Comparison of ENCODE assay signal across 1 cellular context in genomic region chr1:22131875-22132486, GRCh38.
TF ChIP-seq lines count a peak whose summit lies in the region.

No MANE protein-coding gene starts in this region.

TF ChIP-seq in HEK293, 187 proteins besides CTCF, POLR2A, EP300 and RAD21 (continued from another document):
- TF ChIP-seq, protein P1, sequence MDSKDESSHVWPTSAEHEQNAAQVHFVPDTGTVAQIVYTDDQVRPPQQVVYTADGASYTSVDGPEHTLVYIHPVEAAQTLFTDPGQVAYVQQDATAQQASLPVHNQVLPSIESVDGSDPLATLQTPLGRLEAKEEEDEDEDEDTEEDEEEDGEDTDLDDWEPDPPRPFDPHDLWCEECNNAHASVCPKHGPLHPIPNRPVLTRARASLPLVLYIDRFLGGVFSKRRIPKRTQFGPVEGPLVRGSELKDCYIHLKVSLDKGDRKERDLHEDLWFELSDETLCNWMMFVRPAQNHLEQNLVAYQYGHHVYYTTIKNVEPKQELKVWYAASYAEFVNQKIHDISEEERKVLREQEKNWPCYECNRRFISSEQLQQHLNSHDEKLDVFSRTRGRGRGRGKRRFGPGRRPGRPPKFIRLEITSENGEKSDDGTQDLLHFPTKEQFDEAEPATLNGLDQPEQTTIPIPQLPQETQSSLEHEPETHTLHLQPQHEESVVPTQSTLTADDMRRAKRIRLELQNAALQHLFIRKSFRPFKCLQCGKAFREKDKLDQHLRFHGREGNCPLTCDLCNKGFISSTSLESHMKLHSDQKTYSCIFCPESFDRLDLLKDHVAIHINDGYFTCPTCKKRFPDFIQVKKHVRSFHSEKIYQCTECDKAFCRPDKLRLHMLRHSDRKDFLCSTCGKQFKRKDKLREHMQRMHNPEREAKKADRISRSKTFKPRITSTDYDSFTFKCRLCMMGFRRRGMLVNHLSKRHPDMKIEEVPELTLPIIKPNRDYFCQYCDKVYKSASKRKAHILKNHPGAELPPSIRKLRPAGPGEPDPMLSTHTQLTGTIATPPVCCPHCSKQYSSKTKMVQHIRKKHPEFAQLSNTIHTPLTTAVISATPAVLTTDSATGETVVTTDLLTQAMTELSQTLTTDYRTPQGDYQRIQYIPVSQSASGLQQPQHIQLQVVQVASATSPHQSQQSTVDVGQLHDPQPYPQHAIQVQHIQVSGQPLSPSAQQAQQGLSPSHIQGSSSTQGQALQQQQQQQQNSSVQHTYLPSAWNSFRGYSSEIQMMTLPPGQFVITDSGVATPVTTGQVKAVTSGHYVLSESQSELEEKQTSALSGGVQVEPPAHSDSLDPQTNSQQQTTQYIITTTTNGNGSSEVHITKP (tag by site-specific recombination; IDR thresholded peaks at IDR 0.05) = no peak
- TF ChIP-seq RBAK (tag by site-specific recombination; IDR thresholded peaks at IDR 0.05) = no peak
- TF ChIP-seq PATZ1 (tag by site-specific recombination; IDR thresholded peaks at IDR 0.05) = peak; percentile 54; the same call in 1 of the 2 replicates
- peak; percentile 32; the same call in 1 of the 2 replicates for TF ChIP-seq ZEB2 (tag by site-specific recombination; IDR thresholded peaks at IDR 0.05)
- TF ChIP-seq, protein P2, sequence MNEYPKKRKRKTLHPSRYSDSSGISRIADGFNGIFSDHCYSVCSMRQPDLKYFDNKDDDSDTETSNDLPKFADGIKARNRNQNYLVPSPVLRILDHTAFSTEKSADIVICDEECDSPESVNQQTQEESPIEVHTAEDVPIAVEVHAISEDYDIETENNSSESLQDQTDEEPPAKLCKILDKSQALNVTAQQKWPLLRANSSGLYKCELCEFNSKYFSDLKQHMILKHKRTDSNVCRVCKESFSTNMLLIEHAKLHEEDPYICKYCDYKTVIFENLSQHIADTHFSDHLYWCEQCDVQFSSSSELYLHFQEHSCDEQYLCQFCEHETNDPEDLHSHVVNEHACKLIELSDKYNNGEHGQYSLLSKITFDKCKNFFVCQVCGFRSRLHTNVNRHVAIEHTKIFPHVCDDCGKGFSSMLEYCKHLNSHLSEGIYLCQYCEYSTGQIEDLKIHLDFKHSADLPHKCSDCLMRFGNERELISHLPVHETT (tag by site-specific recombination; IDR thresholded peaks at IDR 0.05) = no peak
- peak; percentile 100 for TF ChIP-seq SCRT1 (tag by site-specific recombination; IDR thresholded peaks at IDR 0.05; ENCODE audit: borderline replicate concordance)
- TF ChIP-seq SCRT2 (tag by site-specific recombination; IDR thresholded peaks at IDR 0.05) = peak; percentile 100
- TF ChIP-seq ZFP69B (tag by site-specific recombination; IDR thresholded peaks at IDR 0.05) = 0 out of 2 replicates have a peak, but pooled peaks have one; percentile 48
- peak; percentile 84 for TF ChIP-seq ZIC2 (tag by site-specific recombination; IDR thresholded peaks at IDR 0.05)
- TF ChIP-seq ZNF792 (tag by site-specific recombination; IDR thresholded peaks at IDR 0.05) = no peak
- peak; percentile 82 for TF ChIP-seq GLIS2 (tag by site-specific recombination; IDR thresholded peaks at IDR 0.05)
TF ChIP-seq in HEK293: peak in this region for 18.
